1 cellular context compared by ENCODE assay signal in the genomic region with DNA sequence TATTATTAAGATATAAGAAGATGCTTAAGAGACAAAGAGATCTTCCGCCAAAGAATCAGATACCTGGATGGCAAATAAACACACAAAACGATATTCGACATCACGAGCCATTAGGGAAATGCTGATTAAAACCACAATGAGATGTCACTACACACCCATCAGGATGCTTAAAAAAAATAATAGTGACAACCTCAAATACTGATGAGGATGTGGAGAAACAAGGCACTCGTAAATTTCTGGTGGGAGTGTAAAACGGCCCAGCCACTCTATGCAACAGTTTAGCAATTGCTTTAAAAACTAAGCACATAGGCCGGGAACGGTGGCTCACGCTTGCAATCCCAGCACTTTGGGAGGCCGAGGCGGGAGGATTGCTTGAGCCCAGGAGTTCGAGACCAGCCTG.
TF ChIP-seq lines count a peak whose summit lies in the region.

No MANE protein-coding gene starts in this region.

TF ChIP-seq in HEK293, 187 proteins besides CTCF, POLR2A, EP300 and RAD21 (continued from another document):
- TF ChIP-seq, protein P1, sequence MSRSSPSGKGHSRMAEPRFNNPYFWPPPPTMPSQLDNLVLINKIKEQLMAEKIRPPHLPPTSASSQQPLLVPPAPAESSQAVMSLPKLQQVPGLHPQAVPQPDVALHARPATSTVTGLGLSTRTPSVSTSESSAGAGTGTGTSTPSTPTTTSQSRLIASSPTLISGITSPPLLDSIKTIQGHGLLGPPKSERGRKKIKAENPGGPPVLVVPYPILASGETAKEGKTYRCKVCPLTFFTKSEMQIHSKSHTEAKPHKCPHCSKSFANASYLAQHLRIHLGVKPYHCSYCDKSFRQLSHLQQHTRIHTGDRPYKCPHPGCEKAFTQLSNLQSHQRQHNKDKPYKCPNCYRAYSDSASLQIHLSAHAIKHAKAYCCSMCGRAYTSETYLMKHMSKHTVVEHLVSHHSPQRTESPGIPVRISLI (tag by site-specific recombination; IDR thresholded peaks at IDR 0.05): no peak
- no peak for TF ChIP-seq ZNF350 (tag by site-specific recombination; IDR thresholded peaks at IDR 0.05)
- no peak for TF ChIP-seq REPIN1 (tag by site-specific recombination; IDR thresholded peaks at IDR 0.05; ENCODE audit: low read depth)
- TF ChIP-seq SCRT2 (tag by site-specific recombination; IDR thresholded peaks at IDR 0.05): peak; percentile 46
- TF ChIP-seq HOXC10 (CRISPR knock-in tag; IDR thresholded peaks at IDR 0.05): no peak
